1 cellular context compared by ENCODE assay signal in the genomic region with DNA sequence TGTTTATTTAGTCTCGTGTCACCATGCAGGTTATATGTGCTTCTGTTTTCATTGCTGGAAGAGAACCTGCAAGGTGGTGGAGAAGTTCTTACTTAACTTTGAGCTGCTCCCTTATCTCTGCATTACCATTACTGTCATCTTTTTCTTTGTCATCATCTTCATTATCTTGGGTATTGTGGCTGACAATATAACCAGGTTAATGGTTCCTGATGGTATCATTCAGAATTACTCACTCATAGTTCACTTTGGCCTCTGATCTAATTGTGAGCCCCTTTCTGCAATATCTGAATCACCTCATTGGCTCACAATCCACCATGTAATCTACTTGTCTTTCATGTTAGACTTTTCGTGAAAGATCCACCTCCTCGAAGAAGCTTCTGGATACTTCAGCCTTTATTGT.
TF ChIP-seq lines count a peak whose summit lies in the region.

No MANE protein-coding gene starts in this region.

TF ChIP-seq in SK-N-SH, 30 proteins besides CTCF, POLR2A, EP300 and RAD21 (continued from another document):
- TF ChIP-seq, protein P1, sequence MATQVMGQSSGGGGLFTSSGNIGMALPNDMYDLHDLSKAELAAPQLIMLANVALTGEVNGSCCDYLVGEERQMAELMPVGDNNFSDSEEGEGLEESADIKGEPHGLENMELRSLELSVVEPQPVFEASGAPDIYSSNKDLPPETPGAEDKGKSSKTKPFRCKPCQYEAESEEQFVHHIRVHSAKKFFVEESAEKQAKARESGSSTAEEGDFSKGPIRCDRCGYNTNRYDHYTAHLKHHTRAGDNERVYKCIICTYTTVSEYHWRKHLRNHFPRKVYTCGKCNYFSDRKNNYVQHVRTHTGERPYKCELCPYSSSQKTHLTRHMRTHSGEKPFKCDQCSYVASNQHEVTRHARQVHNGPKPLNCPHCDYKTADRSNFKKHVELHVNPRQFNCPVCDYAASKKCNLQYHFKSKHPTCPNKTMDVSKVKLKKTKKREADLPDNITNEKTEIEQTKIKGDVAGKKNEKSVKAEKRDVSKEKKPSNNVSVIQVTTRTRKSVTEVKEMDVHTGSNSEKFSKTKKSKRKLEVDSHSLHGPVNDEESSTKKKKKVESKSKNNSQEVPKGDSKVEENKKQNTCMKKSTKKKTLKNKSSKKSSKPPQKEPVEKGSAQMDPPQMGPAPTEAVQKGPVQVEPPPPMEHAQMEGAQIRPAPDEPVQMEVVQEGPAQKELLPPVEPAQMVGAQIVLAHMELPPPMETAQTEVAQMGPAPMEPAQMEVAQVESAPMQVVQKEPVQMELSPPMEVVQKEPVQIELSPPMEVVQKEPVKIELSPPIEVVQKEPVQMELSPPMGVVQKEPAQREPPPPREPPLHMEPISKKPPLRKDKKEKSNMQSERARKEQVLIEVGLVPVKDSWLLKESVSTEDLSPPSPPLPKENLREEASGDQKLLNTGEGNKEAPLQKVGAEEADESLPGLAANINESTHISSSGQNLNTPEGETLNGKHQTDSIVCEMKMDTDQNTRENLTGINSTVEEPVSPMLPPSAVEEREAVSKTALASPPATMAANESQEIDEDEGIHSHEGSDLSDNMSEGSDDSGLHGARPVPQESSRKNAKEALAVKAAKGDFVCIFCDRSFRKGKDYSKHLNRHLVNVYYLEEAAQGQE (IDR thresholded peaks at IDR 0.05; ENCODE audit: low read depth, low read length), result no peak
- no peak for TF ChIP-seq MXI1 (IDR thresholded peaks at IDR 0.05; ENCODE audit: low read depth, low read length)
- TF ChIP-seq GABPA (IDR thresholded peaks at IDR 0.05; ENCODE audit: low read depth), result no peak
